14 cellular contexts compared by ENCODE assay signal in genomic region chrX:134246282-134246681, GRCh38.
DNase-seq lines count a peak whose midpoint lies in the region; ATAC-seq, FAIRE-seq and TF ChIP-seq lines count a peak whose summit lies in the region.
"Had no signal": no experiment of that assay in that cellular context is flagged by ENCODE, and none has a peak within 500 bp of the region (broad histone marks: within the 10 kb centered on the region; RNA-seq: fewer than 3 reads in every experiment).

No MANE protein-coding gene starts in this region.

- TF ChIP-seq CTCF in GM12864 (IDR thresholded peaks at IDR 0.05; ENCODE audit: low read depth, low read length, missing control alignments): peak; percentile 23

- FAIRE-seq in TTC549 (lab: Jason Lieb, UNC): peak; percentile 47

- no peak for ATAC-seq in GM21447 (IDR thresholded peaks at IDR 0.05; ENCODE audit: unreplicated experiment)
- no peak for ATAC-seq in GM21576 (IDR thresholded peaks at IDR 0.05; ENCODE audit: unreplicated experiment)
- ATAC-seq: activated T-helper 17 cell treated with anti-CD3 and anti-CD28 coated beads, Interleukin-2, amount 50 U/mL, for 72 hours; heart left ventricle had no signal

- peak; percentile 8 for DNase-seq in GM12864 (ENCODE audit: low read depth)
- DNase-seq in HCEC 1CT: peak; percentile 33
- DNase-seq in medulla oblongata (ENCODE audit: extremely low spot score): peak; percentile 58
- no peak for DNase-seq in NCI-H345 treated with DMSO at 0.1 percent for 48 hours (lab: John Stamatoyannopoulos, UW; ENCODE audit: unreplicated experiment)
- no peak for DNase-seq in NCI-H226
- DNase-seq: activated CD4-positive, alpha-beta memory T cell treated with anti-CD3 and anti-CD28 coated beads for 36 hours; effector CD8-positive, alpha-beta T cell; heart left ventricle; PC-9 had no signal

- no peak overlapping the region for H3K4me3 ChIP-seq in GM12864 (ENCODE audit: low read depth, low read length)
- H3K4me3 ChIP-seq: heart left ventricle, PC-9, skin epidermis had no signal

Comparison
In these comparisons a context has a peak if more than half of its experiments do, and no peak if none do; other contexts are left out.
1. DNase-seq: peak in GM12864 (single experiment), HCEC 1CT (single experiment) and medulla oblongata (single experiment); none in NCI-H345 treated with DMSO at 0.1 percent for 48 hours (single experiment) and NCI-H226 (single experiment).